31 cellular contexts compared by ENCODE assay signal in the genomic region with DNA sequence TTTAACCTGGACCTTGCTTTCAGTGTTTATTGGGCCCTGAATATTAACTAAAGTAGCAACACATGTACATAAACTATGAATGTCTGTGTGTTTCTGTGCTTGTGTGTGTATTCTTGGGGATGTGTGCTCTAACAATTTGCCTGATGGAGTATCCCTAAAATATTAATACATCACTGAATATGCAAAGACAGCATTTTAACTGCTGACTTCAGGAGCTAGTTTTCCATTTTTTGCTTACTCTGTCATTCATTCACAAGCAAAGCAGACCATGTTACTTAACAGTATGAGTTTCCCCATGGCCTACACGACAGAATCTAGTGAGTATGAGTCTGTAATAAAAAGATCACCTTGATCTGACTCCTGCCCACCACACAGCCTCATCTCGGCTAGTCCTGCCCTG.
"Had no signal": no experiment of that assay in that cellular context is flagged by ENCODE, and none has a peak within 500 bp of the region (broad histone marks: within the 10 kb centered on the region; RNA-seq: fewer than 3 reads in every experiment).

No MANE protein-coding gene starts in this region.

- ATAC-seq: natural killer cell; psoas muscle; right cardiac atrium; sciatic nerve; stimulated activated memory B cell treated with anti-CD40 and anti-IgM and Interleukin-4, amounts not matched to agents 10 μg/mL and 1 μg/mL and 100 μg/mL, for 72 hours; stimulated activated naive CD8-positive, alpha-beta T cell treated with anti-CD3 and anti-CD28 coated beads, Interleukin-15, amount 100 ng/mL, for 72 hours; stimulated activated naive CD8-positive, alpha-beta T cell treated with anti-CD3 and anti-CD28 coated beads, Interleukin-15, Interleukin-2, amounts not matched to agents 100 U/mL and 50 U/mL, for 24 hours; upper lobe of right lung had no signal

- H3K4me3 Mint-ChIP-seq: natural killer cell; nephron; neural progenitor cell; stimulated activated memory B cell treated with anti-CD40 and anti-IgM and Interleukin-4, amounts not matched to agents 10 μg/mL and 1 μg/mL and 100 μg/mL, for 72 hours; stimulated activated naive CD8-positive, alpha-beta T cell treated with anti-CD3 and anti-CD28 coated beads, Interleukin-15, amount 100 ng/mL, for 72 hours; type B pancreatic cell had no signal

- H3K4me1 ChIP-seq: parathyroid adenoma, psoas muscle, spleen, suprapubic skin, testis, transverse colon had no signal

- H2AFZ ChIP-seq: neural progenitor cell, parathyroid adenoma had no signal

- H3K9me3 Mint-ChIP-seq: stimulated activated memory B cell treated with anti-CD40 and anti-IgM and Interleukin-4, amounts not matched to agents 10 μg/mL and 1 μg/mL and 100 μg/mL, for 72 hours; type B pancreatic cell had no signal

- H3K9ac ChIP-seq: neural progenitor cell, parathyroid adenoma had no signal

- H3K36me3 Mint-ChIP-seq: natural killer cell; stimulated activated memory B cell treated with anti-CD40 and anti-IgM and Interleukin-4, amounts not matched to agents 10 μg/mL and 1 μg/mL and 100 μg/mL, for 72 hours had no signal

- H3K27me3 Mint-ChIP-seq: stimulated activated memory B cell treated with anti-CD40 and anti-IgM and Interleukin-4, amounts not matched to agents 10 μg/mL and 1 μg/mL and 100 μg/mL, for 72 hours; stimulated activated naive CD8-positive, alpha-beta T cell treated with anti-CD3 and anti-CD28 coated beads, Interleukin-15, amount 100 ng/mL, for 72 hours had no signal

- H3K27ac ChIP-seq: neural progenitor cell, ovary, parathyroid adenoma, psoas muscle, skin epidermis, spleen, suprapubic skin, testis, tibial artery, transverse colon, upper lobe of right lung, vagina had no signal

- H3K79me2 ChIP-seq: parathyroid adenoma had no signal

- DNase-seq: natural killer cell; occipital lobe; ovary; posterior cingulate gyrus; psoas muscle; right cardiac atrium; spleen; stimulated activated CD4-positive, alpha-beta T cell treated with anti-CD3 and anti-CD28 coated beads, Interleukin-12 subunit alpha, Interleukin-12 subunit beta, amount 100 ng/mL, for 4 hours; stimulated activated CD4-positive, alpha-beta T cell treated with anti-CD3 and anti-CD28 coated beads, Interleukin-1b, Interleukin-23, amount 100 ng/mL, for 48 hours; stimulated activated CD4-positive, alpha-beta T cell treated with anti-CD3 and anti-CD28 coated beads, Interleukin-4, amount 100 ng/mL, for 1 hour; stimulated activated CD4-positive, alpha-beta T cell treated with anti-CD3 and anti-CD28 coated beads, Interleukin-4, amount 100 ng/mL, for 4 hours; stimulated activated CD8-positive, alpha-beta memory T cell treated with anti-CD3 and anti-CD28 coated beads, Interleukin-4, amount 100 ng/mL, for 48 hours; stimulated activated naive CD4-positive, alpha-beta T cell; stimulated activated naive CD8-positive, alpha-beta T cell treated with anti-CD3 and anti-CD28 coated beads, Interleukin-15, amount 100 ng/mL, for 72 hours; stimulated activated naive CD8-positive, alpha-beta T cell treated with anti-CD3 and anti-CD28 coated beads, Interleukin-15, Interleukin-2, amounts not matched to agents 100 U/mL and 50 U/mL, for 24 hours; substantia nigra; testis; tibial artery; transverse colon; upper lobe of right lung had no signal

- H3K9me3 ChIP-seq: ovary, psoas muscle, spleen, suprapubic skin, testis, tibial artery, transverse colon, upper lobe of right lung, vagina had no signal

- H3K4me3 ChIP-seq: neural progenitor cell, ovary, psoas muscle, skin epidermis, smooth muscle cell, spleen, suprapubic skin, testis, tibial artery, transverse colon, upper lobe of right lung, vagina had no signal

- H3K36me3 ChIP-seq: neural progenitor cell, ovary, spleen, suprapubic skin, tibial artery, transverse colon, upper lobe of right lung, vagina had no signal

- H3K27ac Mint-ChIP-seq: natural killer cell; neural progenitor cell; progenitor cell of endocrine pancreas; stimulated activated memory B cell treated with anti-CD40 and anti-IgM and Interleukin-4, amounts not matched to agents 10 μg/mL and 1 μg/mL and 100 μg/mL, for 72 hours; stimulated activated naive CD8-positive, alpha-beta T cell treated with anti-CD3 and anti-CD28 coated beads, Interleukin-15, amount 100 ng/mL, for 72 hours; type B pancreatic cell had no signal

- H3K4me1 Mint-ChIP-seq: natural killer cell; stimulated activated memory B cell treated with anti-CD40 and anti-IgM and Interleukin-4, amounts not matched to agents 10 μg/mL and 1 μg/mL and 100 μg/mL, for 72 hours; stimulated activated naive CD8-positive, alpha-beta T cell treated with anti-CD3 and anti-CD28 coated beads, Interleukin-15, amount 100 ng/mL, for 72 hours had no signal

- H3K27me3 ChIP-seq: neural progenitor cell, ovary, spleen, suprapubic skin, testis, tibial artery, transverse colon, upper lobe of right lung, vagina had no signal

- H3K4me2 ChIP-seq: neural progenitor cell, smooth muscle cell had no signal
